9 cellular contexts compared by ENCODE assay signal in genomic region chr16:20789130-20789529, GRCh38. TPM values are rescaled to one million over a fixed set of nuclear protein-coding genes. Genes with fewer than 3 reads are reported as not detected.
"Had no signal": no experiment of that assay in that cellular context is flagged by ENCODE, and none has a peak within 500 bp of the region (broad histone marks: within the 10 kb centered on the region; RNA-seq: fewer than 3 reads in every experiment).

No MANE protein-coding gene starts in this region.

- H3K4me1 ChIP-seq: HAP-1 had no signal

- DNase-seq: GM23248, GOT3, H7, HFFc6, KG1 had no signal

- H3K9ac ChIP-seq: GM23248 had no signal

- ATAC-seq: HCT116 had no signal

- FAIRE-seq: HTR-8/SVneo had no signal

- H3K4me3 ChIP-seq: GM23248, HAP-1 had no signal

- H3K36me3 ChIP-seq: HAP-1 had no signal

- H3K27ac ChIP-seq: GM23248 had no signal

- H3K9me3 ChIP-seq: HAP-1 had no signal

- H2AFZ ChIP-seq: GM23248 had no signal

RNA-seq across cellular contexts. Expression of gene REXO5, which starts 17.2 kb away (rescaled TPM):
- polyA plus RNA-seq: IgD-negative memory B cell had no signal
